Comparison of ENCODE assay signal across 26 cellular contexts in genomic region chrX:11745881-11746280, GRCh38.
"Had no signal": no experiment of that assay in that cellular context is flagged by ENCODE, and none has a peak within 500 bp of the region (broad histone marks: within the 10 kb centered on the region; RNA-seq: fewer than 3 reads in every experiment).

No MANE protein-coding gene starts in this region.

- H3K4me1 ChIP-seq: Peyer's patch, SJCRH30 had no signal

- DNase-seq: IMR-90, Karpas-422, KG1, MG63, NCI-H1092, NCI-H1105 treated with DMSO at 0.1 percent for 48 hours, NCI-H1417 treated with DMSO at 0.1 percent for 48 hours, NCI-H146, NCI-H187, NCI-H2029, NCI-H2081 treated with DMSO at 0.1 percent for 48 hours, NCI-H2171, NCI-H226, NCI-H446, NCI-H510A, NCI-H524 treated with DMSO at 0.1 percent for 48 hours, NCI-H69, NCI-H774, PC-9, Peyer's patch, SHP77 treated with DMSO at 0.1 percent for 48 hours, SJCRH30, T-helper 1 cell had no signal

- H3K4me3 ChIP-seq: MG63, PC-9, Peyer's patch, SJCRH30 had no signal

- FAIRE-seq: HepG2 had no signal

- H3K27ac ChIP-seq: PC-9, Peyer's patch, SJCRH30 had no signal

- H2AFZ ChIP-seq: PC-9 had no signal

- H3K9me3 ChIP-seq: MG63, Peyer's patch, SJCRH30 had no signal

- H3K27me3 ChIP-seq: Peyer's patch, SJCRH30 had no signal

- H3K4me2 ChIP-seq: PC-9 had no signal

- ATAC-seq: HepG2, Right ventricle myocardium inferior, SK-N-SH treated with all-trans-retinoic acid at 6 μM for 48 hours had no signal

- H3K36me3 ChIP-seq: MG63, Peyer's patch, SJCRH30 had no signal
